In the genomic region with DNA sequence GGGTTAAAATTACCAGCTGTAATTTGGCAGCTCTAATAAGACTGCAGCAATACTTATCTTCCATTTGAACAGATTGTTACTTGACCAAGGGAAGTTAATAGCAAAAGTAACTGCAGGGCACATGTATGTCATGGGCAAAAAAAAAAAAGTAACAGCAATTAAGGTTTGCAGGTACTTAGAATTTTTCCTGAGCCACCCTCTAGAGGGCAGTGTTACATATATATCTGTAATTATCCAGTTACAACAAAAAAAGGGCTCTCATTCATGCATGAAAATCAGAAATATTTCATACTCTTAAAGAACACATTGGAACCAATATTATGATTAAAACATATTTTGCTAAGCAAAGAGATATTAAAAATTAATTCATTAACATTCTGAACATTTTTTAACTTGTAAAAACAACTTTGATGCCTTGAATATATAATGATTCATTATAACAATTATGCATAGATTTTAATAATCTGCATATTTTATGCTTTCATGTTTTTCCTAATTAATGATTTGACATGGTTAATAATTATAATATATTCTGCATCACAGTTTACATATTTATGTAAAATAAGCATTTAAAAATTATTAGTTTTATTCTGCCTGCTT, we compare ENCODE assay signal across 8 cellular contexts. TPM values are rescaled to one million over a fixed set of nuclear protein-coding genes. Genes with fewer than 3 reads are reported as not detected.
DNase-seq lines count a peak whose midpoint lies in the region; ATAC-seq, FAIRE-seq and TF ChIP-seq lines count a peak whose summit lies in the region.

No MANE protein-coding gene starts in this region.

- TF ChIP-seq POLR2A in NB4 (IDR thresholded peaks at IDR 0.05; ENCODE audit: extremely low read depth, insufficient read length) (no peak), erythroblast (IDR thresholded peaks at IDR 0.05; ENCODE audit: low read length) (no peak)

- peak; percentile 96 for FAIRE-seq in pancreas (lab: Jason Lieb, UNC)

- H3K9me3 ChIP-seq in SJCRH30 (replicated peaks), result no peaks in the 10 kb centered on the region
- no peaks in the 10 kb centered on the region for H3K9me3 ChIP-seq in pancreas

- H3K27me3 ChIP-seq in GM06990 (replicated peaks; ENCODE audit: control insufficient read depth, insufficient read depth, low read length) (no peaks in the 10 kb centered on the region), SJCRH30 (no peaks in the 10 kb centered on the region), pancreas (no peaks in the 10 kb centered on the region)

- peak; percentile 55 to 90 (median 82) for ATAC-seq in pancreas
- ATAC-seq in GM18519 (IDR thresholded peaks at IDR 0.05; ENCODE audit: low FRiP score, unreplicated experiment), result no peak
- no peak for ATAC-seq in GM18517 (IDR thresholded peaks at IDR 0.05; ENCODE audit: unreplicated experiment)

- intact Hi-C loops in pancreas (cut with DNase I), result no loop called here

- H3K36me3 ChIP-seq in GM06990 (ENCODE audit: control insufficient read depth, insufficient read depth, low read length) (no peaks in the 10 kb centered on the region; the same call in 1 of the 2 replicates), SJCRH30 (peaks cover 34% of the 10 kb centered on the region), pancreas (no peaks in the 10 kb centered on the region)

- no peak overlapping the region for H3K27ac ChIP-seq in SJCRH30
- no peak overlapping the region for H3K27ac ChIP-seq in pancreas

- H3K4me3 ChIP-seq in AG10803 (ENCODE audit: low read length) (no peak overlapping the region), GM06990 (replicated peaks; ENCODE audit: low read depth, low read length) (no peak overlapping the region), NB4 (ENCODE audit: low read depth, low read length) (no peak overlapping the region), SJCRH30 (no peak overlapping the region), pancreas (no peak overlapping the region)

- peak; percentile 52 for DNase-seq in AG10803 (ENCODE audit: low read depth)
- DNase-seq in GM06990 (ENCODE audit: extremely low read depth, insufficient read length), result no peak
- peak; percentile 64 for DNase-seq in NB4 (ENCODE audit: low read depth)
- peak; percentile 59 to 71 for DNase-seq in SJCRH30
- DNase-seq in erythroblast (lab: John Stamatoyannopoulos, UW), result peak; percentile 55 to 71
- peak in 3 of 6 donors; percentile 8 to 45 (median 22) for DNase-seq in pancreas

- TF ChIP-seq CTCF in AG10803 (conservative IDR thresholded peaks at IDR 0.05; ENCODE audit: low read length) (peak; percentile 55), GM06990 (IDR thresholded peaks at IDR 0.05; ENCODE audit: insufficient read depth, low read length, poor library complexity, severe bottlenecking) (peak; percentile 53), NB4 (IDR thresholded peaks at IDR 0.05; ENCODE audit: low read depth, low read length) (peak; percentile 26), pancreas (IDR thresholded peaks at IDR 0.05) (peak; percentile 33 to 52 (median 40))

- no peaks in the 10 kb centered on the region for H3K4me1 ChIP-seq in SJCRH30
- H3K4me1 ChIP-seq in pancreas, result peaks cover 0 to 4% (median 0%) of the 10 kb centered on the region in 3 donors

RNA-seq across cellular contexts. Expression of gene XIAP, which starts 25.1 kb away (rescaled TPM):
- 56.0 and 60.1 TPM in 2 replicates for total RNA-seq in SJCRH30 (2014; rRNA removed; shearing (Covaris generic))
- 10 to 100 TPM; 19.7 to 40.6 (median 28.4) TPM for total RNA-seq in pancreas
- 1 to 10 TPM; 3.4 to 8.7 TPM for polyA plus RNA-seq in pancreas

Comparison
In these comparisons a context has a peak if more than half of its experiments do, and no peak if none do; other contexts are left out.
1. ATAC-seq: peak in pancreas (4 of 4); none in GM18519 (single experiment) and GM18517 (single experiment).
2. Peak in every context shown above with its lines, with median percentiles within 50 percentile points of each other: CTCF ChIP-seq.